2 cellular contexts compared by ENCODE assay signal in genomic region chr4:112523764-112524505, GRCh38.
TF ChIP-seq lines count a peak whose summit lies in the region.

No MANE protein-coding gene starts in this region.

TF ChIP-seq in HEK293, 187 proteins besides CTCF, POLR2A, EP300 and RAD21 (continued from another document):
- TF ChIP-seq SP7 (tag by site-specific recombination; IDR thresholded peaks at IDR 0.05) (peak; percentile 39; the same call in 1 of the 2 replicates), TCF7L2 (IDR thresholded peaks at IDR 0.05; ENCODE audit: borderline replicate concordance, low read depth, low read length) (no peak), ZBTB8A (tag by site-specific recombination; IDR thresholded peaks at IDR 0.05) (peak; percentile 55), ZNF660 (tag by site-specific recombination; IDR thresholded peaks at IDR 0.05) (0 out of 2 replicates have a peak, but pooled peaks have one; percentile 64), ZIC2 (tag by site-specific recombination; IDR thresholded peaks at IDR 0.05) (peak; percentile 45), ZBTB26 (tag by site-specific recombination; optimal IDR thresholded peaks at IDR 0.05) (peak; percentile 56), ZNF521 (tag by site-specific recombination; IDR thresholded peaks at IDR 0.05) (no peak), KLF17 (tag by site-specific recombination; IDR thresholded peaks at IDR 0.05) (0 out of 2 replicates have a peak, but pooled peaks have one; percentile 49), PRDM10 (tag by site-specific recombination; IDR thresholded peaks at IDR 0.05) (peak; percentile 76), ZNF394 (tag by site-specific recombination; IDR thresholded peaks at IDR 0.05; ENCODE audit: borderline replicate concordance) (0 out of 2 replicates have a peak, but pooled peaks have one; percentile 15), GLIS1 (tag by site-specific recombination; IDR thresholded peaks at IDR 0.05) (peak; percentile 46)

TF ChIP-seq in HepG2, 621 proteins besides CTCF, POLR2A, EP300 and RAD21 (continued from another document and continues in another):
- TF ChIP-seq CSRNP1 (CRISPR knock-in tag; IDR thresholded peaks at IDR 0.05): 0 out of 2 replicates have a peak, but pooled peaks have one; percentile 29
- peak; percentile 58; the same call in 1 of the 2 replicates for TF ChIP-seq ATF7-NPFF (CRISPR knock-in tag; IDR thresholded peaks at IDR 0.05; ENCODE audit: low read depth)
- peak; percentile 45; the same call in 1 of the 2 replicates for TF ChIP-seq NRL (CRISPR knock-in tag; IDR thresholded peaks at IDR 0.05; ENCODE audit: borderline replicate concordance)
- TF ChIP-seq PATZ1 (CRISPR knock-in tag; IDR thresholded peaks at IDR 0.05): 0 out of 2 replicates have a peak, but pooled peaks have one; percentile 28
- no peak for TF ChIP-seq PHB2 (IDR thresholded peaks at IDR 0.05; ENCODE audit: partially characterized antibody)
- TF ChIP-seq ZFP62 (CRISPR knock-in tag; IDR thresholded peaks at IDR 0.05): no peak
- TF ChIP-seq ZNF691 (CRISPR knock-in tag; IDR thresholded peaks at IDR 0.05; ENCODE audit: borderline replicate concordance, low read depth): peak; percentile 54; the same call in 1 of the 2 replicates
- TF ChIP-seq MAZ (IDR thresholded peaks at IDR 0.05; ENCODE audit: borderline replicate concordance, low read depth, low read length): peak; percentile 52; the same call in 1 of the 2 replicates
- peak; percentile 58; the same call in 1 of the 2 replicates for TF ChIP-seq MAZ (CRISPR knock-in tag; IDR thresholded peaks at IDR 0.05; ENCODE audit: low read depth)
- no peak for TF ChIP-seq LCORL (IDR thresholded peaks at IDR 0.05)
- peak; percentile 41; the same call in 1 of the 2 replicates for TF ChIP-seq LCORL (CRISPR knock-in tag; IDR thresholded peaks at IDR 0.05)
- TF ChIP-seq ZNF687 (CRISPR knock-in tag; IDR thresholded peaks at IDR 0.05): peak; percentile 63
- TF ChIP-seq ZNF567 (CRISPR knock-in tag; IDR thresholded peaks at IDR 0.05; ENCODE audit: borderline replicate concordance): peak; percentile 38; the same call in 1 of the 2 replicates
- TF ChIP-seq ZNF367 (CRISPR knock-in tag; IDR thresholded peaks at IDR 0.05; ENCODE audit: borderline replicate concordance): no peak
- TF ChIP-seq SMAD1 (CRISPR knock-in tag; IDR thresholded peaks at IDR 0.05; ENCODE audit: borderline replicate concordance, low read depth): 0 out of 2 replicates have a peak, but pooled peaks have one; percentile 51
- TF ChIP-seq ERF (CRISPR knock-in tag; IDR thresholded peaks at IDR 0.05): 0 out of 2 replicates have a peak, but pooled peaks have one; percentile 59
- no peak for TF ChIP-seq ZNF275 (CRISPR knock-in tag; IDR thresholded peaks at IDR 0.05; ENCODE audit: borderline replicate concordance)
- peak; percentile 97 for TF ChIP-seq KDM2A (CRISPR knock-in tag; IDR thresholded peaks at IDR 0.05; ENCODE audit: borderline replicate concordance, low read depth)
- no peak for TF ChIP-seq EZH2 (conservative IDR thresholded peaks at IDR 0.05; ENCODE audit: low read depth, low read length)
- TF ChIP-seq IKZF5 (CRISPR knock-in tag; IDR thresholded peaks at IDR 0.05): peak; percentile 29; the same call in 1 of the 2 replicates
- TF ChIP-seq TFDP1 (CRISPR knock-in tag; IDR thresholded peaks at IDR 0.05; ENCODE audit: borderline replicate concordance): peak; percentile 28; the same call in 1 of the 2 replicates
- TF ChIP-seq GATAD1 (CRISPR knock-in tag; IDR thresholded peaks at IDR 0.05): peak; percentile 58
- peak; percentile 92; the same call in 1 of the 2 replicates for TF ChIP-seq MTF2 (CRISPR knock-in tag; IDR thresholded peaks at IDR 0.05; ENCODE audit: borderline replicate concordance)
- peak; percentile 62 for TF ChIP-seq GABPB1 (CRISPR knock-in tag; IDR thresholded peaks at IDR 0.05)
- peak; percentile 30; the same call in 1 of the 2 replicates for TF ChIP-seq SAP130 (CRISPR knock-in tag; IDR thresholded peaks at IDR 0.05; ENCODE audit: low read depth)
- TF ChIP-seq FOSL2 (CRISPR knock-in tag; IDR thresholded peaks at IDR 0.05): peak; percentile 45; the same call in 1 of the 2 replicates
- TF ChIP-seq KLF6 (CRISPR knock-in tag; IDR thresholded peaks at IDR 0.05): no peak
- peak; percentile 41; the same call in 1 of the 2 replicates for TF ChIP-seq ZBED4 (CRISPR knock-in tag; IDR thresholded peaks at IDR 0.05; ENCODE audit: borderline replicate concordance)
- TF ChIP-seq TGIF2 (CRISPR knock-in tag; IDR thresholded peaks at IDR 0.05): peak; percentile 31; the same call in 1 of the 2 replicates
- TF ChIP-seq ZBTB2 (CRISPR knock-in tag; IDR thresholded peaks at IDR 0.05; ENCODE audit: low read depth): no peak
- TF ChIP-seq LBX2 (CRISPR knock-in tag; IDR thresholded peaks at IDR 0.05; ENCODE audit: borderline replicate concordance): no peak
